Comparison of ENCODE assay signal across 25 cellular contexts in the genomic region with DNA sequence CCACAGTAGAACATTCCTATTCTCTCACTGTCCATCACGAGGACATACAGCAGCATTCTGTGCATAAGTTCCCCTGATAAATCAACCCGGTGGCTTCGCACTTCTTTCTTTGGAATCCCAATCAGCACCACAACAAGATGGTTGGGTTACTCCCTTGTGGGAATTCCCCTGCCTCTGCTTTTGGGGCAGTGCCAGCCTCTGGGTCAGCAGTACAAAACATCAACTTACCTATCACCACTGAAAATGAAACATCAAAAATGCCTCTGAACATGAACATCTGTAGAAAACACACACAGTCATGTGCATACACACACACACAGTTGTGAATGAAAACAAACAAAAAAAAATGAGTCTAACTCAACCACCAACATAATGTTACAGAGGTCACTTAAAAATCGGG.
"Had no signal": no experiment of that assay in that cellular context is flagged by ENCODE, and none has a peak within 500 bp of the region (broad histone marks: within the 10 kb centered on the region; RNA-seq: fewer than 3 reads in every experiment).

No MANE protein-coding gene starts in this region.

- H3K4me2 ChIP-seq: PC-9 had no signal

- H3K4me1 Mint-ChIP-seq: activated B cell treated with CpG ODN at 0.5 μM for 24 hours; activated CD4-positive, alpha-beta T cell treated with anti-CD3 and anti-CD28 coated beads, Interleukin-2, amount 10 ng/mL, durations not matched to agents 24 days and 14 days; activated CD8-positive, alpha-beta memory T cell treated with anti-CD3 and anti-CD28 coated beads, Interleukin-2, amount 10 ng/mL, durations not matched to agents 7 days and 5 days; activated naive CD4-positive, alpha-beta T cell treated with anti-CD3 and anti-CD28 coated beads, Interleukin-2, amount 50 U/mL, for 24 hours; brain; T-cell had no signal

- H3K36me3 ChIP-seq: ascending aorta had no signal

- H3K36me3 Mint-ChIP-seq: activated CD8-positive, alpha-beta memory T cell treated with anti-CD3 and anti-CD28 coated beads, Interleukin-2, amount 10 ng/mL, durations not matched to agents 7 days and 5 days; activated naive CD4-positive, alpha-beta T cell treated with anti-CD3 and anti-CD28 coated beads, Interleukin-2, amount 50 U/mL, for 24 hours; brain; T-cell had no signal

- H3K27ac ChIP-seq: ascending aorta, PC-9, SK-N-MC had no signal

- H3K4me3 ChIP-seq: ascending aorta, PC-9, SK-N-MC had no signal

- H3K27ac Mint-ChIP-seq: activated B cell treated with CpG ODN at 0.5 μM for 24 hours; activated CD4-positive, alpha-beta T cell treated with anti-CD3 and anti-CD28 coated beads, Interleukin-2, amount 10 ng/mL, durations not matched to agents 24 days and 14 days; activated CD8-positive, alpha-beta memory T cell treated with anti-CD3 and anti-CD28 coated beads, Interleukin-2, amount 10 ng/mL, durations not matched to agents 7 days and 5 days; activated naive CD4-positive, alpha-beta T cell treated with anti-CD3 and anti-CD28 coated beads, Interleukin-2, amount 50 U/mL, for 24 hours; activated T-cell treated with anti-CD3 and anti-CD28 coated beads, Interleukin-2, amount 50 U/mL, for 24 hours; activated T-helper 1 cell treated with anti-CD3 and anti-CD28 coated beads, Interleukin-12 subunit alpha, Interleukin-12 subunit beta, Interleukin-2, Interleukin-4 antibody, amounts not matched to agents 30 ng/mL and 10 ng/mL and 1 ng/mL, durations not matched to agents 14 hours and 24 hours and 36 hours; brain; T-cell had no signal

- H2AFZ ChIP-seq: PC-9 had no signal

- H3K4me1 ChIP-seq: ascending aorta had no signal

- H3K27me3 Mint-ChIP-seq: activated B cell treated with CpG ODN at 0.5 μM for 24 hours; activated CD4-positive, alpha-beta T cell treated with anti-CD3 and anti-CD28 coated beads, Interleukin-2, amount 10 ng/mL, durations not matched to agents 24 days and 14 days; activated CD8-positive, alpha-beta memory T cell treated with anti-CD3 and anti-CD28 coated beads, Interleukin-2, amount 10 ng/mL, durations not matched to agents 7 days and 5 days; activated naive CD4-positive, alpha-beta T cell treated with anti-CD3 and anti-CD28 coated beads, Interleukin-2, amount 50 U/mL, for 24 hours; activated T-cell treated with anti-CD3 and anti-CD28 coated beads, Interleukin-2, amount 50 U/mL, for 24 hours; T-cell had no signal

- ATAC-seq: activated CD8-positive, alpha-beta memory T cell treated with anti-CD3 and anti-CD28 coated beads, Interleukin-2, amount 10 ng/mL, durations not matched to agents 7 days and 5 days; T-cell had no signal

- H3K9me3 Mint-ChIP-seq: activated B cell treated with CpG ODN at 0.5 μM for 24 hours had no signal

- H3K4me3 Mint-ChIP-seq: activated B cell treated with CpG ODN at 0.5 μM for 24 hours; activated CD4-positive, alpha-beta T cell treated with anti-CD3 and anti-CD28 coated beads, Interleukin-2, amount 10 ng/mL, durations not matched to agents 24 days and 14 days; activated CD8-positive, alpha-beta memory T cell treated with anti-CD3 and anti-CD28 coated beads, Interleukin-2, amount 10 ng/mL, durations not matched to agents 7 days and 5 days; activated naive CD4-positive, alpha-beta T cell treated with anti-CD3 and anti-CD28 coated beads, Interleukin-2, amount 50 U/mL, for 24 hours; activated T-cell treated with anti-CD3 and anti-CD28 coated beads, Interleukin-2, amount 50 U/mL, for 24 hours; activated T-helper 1 cell treated with anti-CD3 and anti-CD28 coated beads, Interleukin-12 subunit alpha, Interleukin-12 subunit beta, Interleukin-2, Interleukin-4 antibody, amounts not matched to agents 30 ng/mL and 10 ng/mL and 1 ng/mL, durations not matched to agents 14 hours and 24 hours and 36 hours; brain; T-cell had no signal

- H3K9me3 ChIP-seq: ascending aorta had no signal

- DNase-seq: activated B cell treated with CpG ODN at 0.5 μM for 24 hours; activated CD4-positive, alpha-beta T cell treated with anti-CD3 and anti-CD28 coated beads for 1 hour; activated CD4-positive, alpha-beta T cell treated with anti-CD3 and anti-CD28 coated beads, Interleukin-2, amount 10 ng/mL, durations not matched to agents 24 days and 14 days; activated CD4-positive, alpha-beta T cell treated with anti-CD3 and anti-CD28 coated beads, Interleukin-2, amount 50 U/mL, for 48 hours; activated CD8-positive, alpha-beta memory T cell treated with anti-CD3 and anti-CD28 coated beads, Interleukin-2, amount 10 ng/mL, durations not matched to agents 7 days and 5 days; activated effector memory CD4-positive, alpha-beta T cell treated with Interleukin-2 at 50 U/mL for 16 hours; activated naive CD4-positive, alpha-beta T cell; activated T-cell treated with anti-CD3 and anti-CD28 coated beads, Interleukin-2, amount 50 U/mL, for 24 hours; Kasumi-1; NCI-H1092; NCI-H1417; NCI-H1930; NCI-H2171; NCI-H345; NCI-H510A; NCI-H69; PC-9; T-cell; T-helper 2 cell; T1000 had no signal

- H3K27me3 ChIP-seq: ascending aorta had no signal
